1 cellular context compared by ENCODE assay signal in the genomic region with DNA sequence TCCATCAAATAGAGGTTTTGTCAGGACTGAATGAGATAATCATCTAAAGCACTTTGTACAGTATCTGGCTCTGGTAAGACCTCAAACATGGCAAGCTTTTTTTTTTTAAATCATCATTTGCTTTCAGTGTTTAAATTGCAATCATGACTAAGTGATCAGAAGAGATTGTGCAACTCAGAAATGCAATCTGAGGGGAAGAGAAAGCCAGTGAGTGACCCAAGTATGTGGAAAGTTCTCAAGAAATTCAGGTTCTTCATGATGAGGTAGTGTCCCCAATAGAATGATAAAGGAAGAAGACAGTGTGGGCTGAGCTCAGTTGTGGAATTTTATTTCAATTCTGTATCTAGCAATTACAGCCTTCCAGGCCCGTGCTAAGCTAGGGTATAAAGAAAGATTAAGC.
TF ChIP-seq lines count a peak whose summit lies in the region.

No MANE protein-coding gene starts in this region.

TF ChIP-seq in WTC11, 78 proteins besides CTCF, POLR2A, EP300 and RAD21 (continued from another document):
- TF ChIP-seq, protein P1, sequence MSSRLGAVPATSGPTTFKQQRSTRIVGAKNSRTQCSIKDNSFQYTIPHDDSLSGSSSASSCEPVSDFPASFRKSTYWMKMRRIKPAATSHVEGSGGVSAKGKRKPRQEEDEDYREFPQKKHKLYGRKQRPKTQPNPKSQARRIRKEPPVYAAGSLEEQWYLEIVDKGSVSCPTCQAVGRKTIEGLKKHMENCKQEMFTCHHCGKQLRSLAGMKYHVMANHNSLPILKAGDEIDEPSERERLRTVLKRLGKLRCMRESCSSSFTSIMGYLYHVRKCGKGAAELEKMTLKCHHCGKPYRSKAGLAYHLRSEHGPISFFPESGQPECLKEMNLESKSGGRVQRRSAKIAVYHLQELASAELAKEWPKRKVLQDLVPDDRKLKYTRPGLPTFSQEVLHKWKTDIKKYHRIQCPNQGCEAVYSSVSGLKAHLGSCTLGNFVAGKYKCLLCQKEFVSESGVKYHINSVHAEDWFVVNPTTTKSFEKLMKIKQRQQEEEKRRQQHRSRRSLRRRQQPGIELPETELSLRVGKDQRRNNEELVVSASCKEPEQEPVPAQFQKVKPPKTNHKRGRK (CRISPR knock-in tag; IDR thresholded peaks at IDR 0.05; ENCODE audit: borderline replicate concordance): no peak
- TF ChIP-seq, protein P2, sequence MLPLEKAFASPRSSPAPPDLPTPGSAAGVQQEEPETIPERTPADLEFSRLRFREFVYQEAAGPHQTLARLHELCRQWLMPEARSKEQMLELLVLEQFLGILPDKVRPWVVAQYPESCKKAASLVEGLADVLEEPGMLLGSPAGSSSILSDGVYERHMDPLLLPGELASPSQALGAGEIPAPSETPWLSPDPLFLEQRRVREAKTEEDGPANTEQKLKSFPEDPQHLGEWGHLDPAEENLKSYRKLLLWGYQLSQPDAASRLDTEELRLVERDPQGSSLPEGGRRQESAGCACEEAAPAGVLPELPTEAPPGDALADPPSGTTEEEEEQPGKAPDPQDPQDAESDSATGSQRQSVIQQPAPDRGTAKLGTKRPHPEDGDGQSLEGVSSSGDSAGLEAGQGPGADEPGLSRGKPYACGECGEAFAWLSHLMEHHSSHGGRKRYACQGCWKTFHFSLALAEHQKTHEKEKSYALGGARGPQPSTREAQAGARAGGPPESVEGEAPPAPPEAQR (CRISPR knock-in tag; IDR thresholded peaks at IDR 0.05): no peak
- TF ChIP-seq ETV6 (CRISPR knock-in tag; IDR thresholded peaks at IDR 0.05): no peak
